13 cellular contexts compared by ENCODE assay signal in the genomic region with DNA sequence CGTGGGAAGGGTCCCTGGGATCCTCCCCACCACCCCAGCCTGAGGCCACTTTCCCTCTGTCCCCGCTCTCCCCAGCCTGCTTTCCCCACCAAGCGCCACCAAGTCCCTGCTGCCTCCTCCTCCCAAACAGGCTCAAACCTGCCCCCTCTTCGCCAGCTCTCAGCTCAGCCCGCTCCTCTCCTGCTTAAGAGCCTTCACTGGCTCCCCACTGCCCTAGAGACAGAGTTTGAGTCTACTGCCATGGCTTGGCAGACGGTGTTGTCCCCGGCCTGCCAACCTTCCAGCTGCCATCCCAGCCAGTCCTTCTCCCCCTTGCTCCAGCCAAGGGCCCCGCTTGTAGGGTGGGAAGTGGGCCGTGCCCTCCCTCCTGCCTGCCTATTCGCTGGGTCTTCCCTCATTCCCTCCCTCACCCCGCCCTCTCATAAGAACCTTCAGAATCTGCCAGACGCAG. TPM values are rescaled to one million over a fixed set of nuclear protein-coding genes. Genes with fewer than 3 reads are reported as not detected.
A peak's percentile ranks its signal among the peaks of the same experiment; 100 is the strongest.
DNase-seq lines count a peak whose midpoint lies in the region; ATAC-seq and TF ChIP-seq lines count a peak whose summit lies in the region.
"Had no signal": no experiment of that assay in that cellular context is flagged by ENCODE, and none has a peak within 500 bp of the region (broad histone marks: within the 10 kb centered on the region; RNA-seq: fewer than 3 reads in every experiment).

No MANE protein-coding gene starts in this region.

- H3K27ac Mint-ChIP-seq in activated B cell treated with CpG ODN at 0.5 μM for 24 hours (peak overlapping the region; percentile 31), immature natural killer cell (no peak overlapping the region)

- H3K27ac ChIP-seq in HEK293 (ENCODE audit: extremely low read depth, low read depth, low read length) = no peak overlapping the region
- H3K27ac ChIP-seq in skin epidermis = peak overlapping the region in 17 of 21 experiments; percentile 13 to 99 (median 78)

- intact Hi-C loops in activated B cell treated with CpG ODN at 0.5 μM for 24 hours (cut with micrococcal nuclease) = no loop called here

- H3K36me3 Mint-ChIP-seq in activated B cell treated with CpG ODN at 0.5 μM for 24 hours (ENCODE audit: low read depth) (peaks cover 71% of the 10 kb centered on the region), immature natural killer cell (no peaks in the 10 kb centered on the region)

- H3K4me1 ChIP-seq in HEK293 (ENCODE audit: control insufficient read depth, insufficient read depth, low read length) = no peaks in the 10 kb centered on the region

- CTCF ChIA-PET in HEK293 (lab: Yijun Ruan, JAX) = interaction anchor here (0.7 kb wide), 1 partner anchor 32 kb away, joined by 3 read pairs; no protein-coding TSS in a partner anchor
- CTCF ChIA-PET in activated B cell treated with CpG ODN at 0.5 μM for 24 hours (lab: Charles Lee) = no interaction called here

- no peak for DNase-seq in activated B cell treated with CpG ODN at 0.5 μM for 24 hours
- DNase-seq in iPS-NIHi7 (ENCODE audit: extremely low spot score) = peak; percentile 74
- DNase-seq in CD1c-positive myeloid dendritic cell (ENCODE audit: extremely low spot score) = no peak
- no peak for DNase-seq in immature natural killer cell
- DNase-seq: activated CD8-positive, alpha-beta memory T cell treated with anti-CD3 and anti-CD28 coated beads, Interleukin-2, amount 50 U/mL, for 48 hours; GF-D8; left cardiac atrium; NCI-H1105 treated with DMSO at 0.1 percent for 48 hours; stimulated activated CD4-positive, alpha-beta T cell treated with anti-CD3 and anti-CD28 coated beads, Interleukin-4, amount 100 ng/mL, for 24 hours had no signal

- H3K9me3 ChIP-seq in HEK293 (ENCODE audit: control insufficient read depth, insufficient read depth, low read depth, low read length) = no peaks in the 10 kb centered on the region

- POLR2A ChIA-PET in HEK293 (lab: Yijun Ruan, JAX) = no interaction called here
- POLR2A ChIA-PET in activated B cell treated with CpG ODN at 0.5 μM for 24 hours (lab: Charles Lee) = interaction anchor here (1.0 to 1.2 kb wide), 2 partner anchors 78 to 152 kb away, joined by 3 read pairs; a partner anchor contains a TSS

- H3K4me3 Mint-ChIP-seq in activated B cell treated with CpG ODN at 0.5 μM for 24 hours (no peak overlapping the region), immature natural killer cell (no peak overlapping the region)

- ATAC-seq in activated B cell treated with CpG ODN at 0.5 μM for 24 hours (ENCODE audit: low read depth) (no peak), GM19324 (IDR thresholded peaks at IDR 0.05; ENCODE audit: low FRiP score, unreplicated experiment) (no peak), GM18502 (IDR thresholded peaks at IDR 0.05; ENCODE audit: poor library complexity, unreplicated experiment) (no peak)
- ATAC-seq: left cardiac atrium had no signal

- TF ChIP-seq CTCF in HEK293 (tag by site-specific recombination; IDR thresholded peaks at IDR 0.05) (no peak), activated B cell treated with CpG ODN at 0.5 μM for 24 hours (IDR thresholded peaks at IDR 0.05) (no peak)

- H3K4me3 ChIP-seq in HEK293 (ENCODE audit: low read depth, low read length) (no peak overlapping the region), skin epidermis (no peak overlapping the region)

- no peaks in the 10 kb centered on the region for H3K36me3 ChIP-seq in HEK293 (ENCODE audit: control insufficient read depth in 2 of 2, insufficient read depth in 1 of 2, low read length in 2 of 2)

- H3K27me3 Mint-ChIP-seq in activated B cell treated with CpG ODN at 0.5 μM for 24 hours = no peaks in the 10 kb centered on the region
- peaks cover 0 to 5% (median 1%) of the 10 kb centered on the region in 3 donors for H3K27me3 Mint-ChIP-seq in immature natural killer cell (ENCODE audit: low read depth in 3 of 3)

- H3K9me3 Mint-ChIP-seq in activated B cell treated with CpG ODN at 0.5 μM for 24 hours = no peaks in the 10 kb centered on the region
- H3K9me3 Mint-ChIP-seq in immature natural killer cell = no peaks in the 10 kb centered on the region

- H3K4me1 Mint-ChIP-seq in activated B cell treated with CpG ODN at 0.5 μM for 24 hours (peaks cover 89% of the 10 kb centered on the region), immature natural killer cell (peaks cover 38 to 54% of the 10 kb centered on the region in 2 donors)

TF ChIP-seq in HEK293, 187 proteins besides CTCF, POLR2A, EP300 and RAD21:
- TF ChIP-seq TCF7L2 (IDR thresholded peaks at IDR 0.05; ENCODE audit: borderline replicate concordance, low read depth, low read length) (no peak), ZNF558 (tag by site-specific recombination; IDR thresholded peaks at IDR 0.05) (no peak), SALL2 (tag by site-specific recombination; IDR thresholded peaks at IDR 0.05; ENCODE audit: borderline replicate concordance) (no peak), ZNF16 (tag by site-specific recombination; IDR thresholded peaks at IDR 0.05; ENCODE audit: low read depth) (peak; percentile 63; the same call in 1 of the 2 replicates)

RNA-seq across cellular contexts. Expression of a gene that starts 11.1 kb away (rescaled TPM):
- total RNA-seq in activated B cell treated with CpG ODN at 0.5 μM for 24 hours = 176 and 202 TPM in 2 replicates
- 10 to 100 TPM; 15.7 to 38.7 (median 20.1) TPM for polyA plus RNA-seq in immature natural killer cell

RNA-seq across cellular contexts. Expression of a gene that starts 56.3 kb away (rescaled TPM):
- 61.0 and 68.3 TPM in 2 replicates for total RNA-seq in activated B cell treated with CpG ODN at 0.5 μM for 24 hours
- 100 to 1,000 TPM; 133 to 162 (median 148) TPM for polyA plus RNA-seq in immature natural killer cell
